ENCODE assay signal across 22 cellular contexts in the genomic region with DNA sequence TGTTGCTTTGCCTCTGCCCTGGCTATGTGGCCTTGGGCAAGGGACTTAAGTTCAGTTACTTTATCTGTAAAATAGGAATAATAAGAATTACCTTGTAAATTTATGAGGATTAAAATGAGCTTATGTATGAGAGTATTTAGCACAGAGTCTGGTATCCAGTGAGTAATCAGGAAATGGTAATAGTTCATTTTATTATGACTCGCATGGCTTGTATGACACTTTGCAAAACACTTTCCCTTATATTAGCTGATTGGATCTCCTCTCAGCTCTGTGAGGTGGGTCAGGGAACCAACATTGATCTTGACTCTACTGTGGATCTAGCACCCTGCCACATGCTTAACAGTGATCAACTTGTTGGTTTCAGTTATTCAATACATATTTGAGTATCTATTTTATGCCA. TPM values are rescaled to one million over a fixed set of nuclear protein-coding genes. Genes with fewer than 3 reads are reported as not detected.
DNase-seq lines count a peak whose midpoint lies in the region; ATAC-seq and TF ChIP-seq lines count a peak whose summit lies in the region.
"Had no signal": no experiment of that assay in that cellular context is flagged by ENCODE, and none has a peak within 500 bp of the region (broad histone marks: within the 10 kb centered on the region; RNA-seq: fewer than 3 reads in every experiment).

No MANE protein-coding gene starts in this region.

- H2AFZ ChIP-seq in mammary epithelial cell (ENCODE audit: low read depth, low read length), result peak overlapping the region; percentile 78
- H2AFZ ChIP-seq: hepatocyte, neural progenitor cell had no signal

- POLR2A ChIA-PET in WTC11 (lab: Charles Lee), result interaction anchor here (2.3 kb wide), 1 partner anchor 8 kb away, joined by 13 read pairs; the partner anchor contains the start of gene CDH3

- peaks cover 5% of the 10 kb centered on the region for H3K79me2 ChIP-seq in mammary epithelial cell (ENCODE audit: insufficient read depth, low read length)
- H3K79me2 ChIP-seq: hepatocyte had no signal

- no TSS peak for BruUV-seq in mammary epithelial cell (replicated peaks; lab: Mats Ljungman, UMichigan)

- H3K4me1 Mint-ChIP-seq in natural killer cell treated with Interleukin-12 subunit alpha and Interleukin-12 subunit beta and Interleukin-15 and Interleukin-18, amount 100 ng/mL, for 72 hours (ENCODE audit: low read depth in 2 of 2), result peaks cover 7 to 8% of the 10 kb centered on the region in 2 donors
- no peaks in the 10 kb centered on the region for H3K4me1 Mint-ChIP-seq in natural killer cell
- peaks cover 13% of the 10 kb centered on the region for H3K4me1 Mint-ChIP-seq in WTC11
- H3K4me1 Mint-ChIP-seq: central memory CD8-positive, alpha-beta T cell had no signal

- ATAC-seq in natural killer cell treated with Interleukin-12 subunit alpha and Interleukin-12 subunit beta and Interleukin-15 and Interleukin-18, amount 100 ng/mL, for 72 hours, result peak; percentile 45 to 59
- ATAC-seq in natural killer cell (no peak), HG02623 (IDR thresholded peaks at IDR 0.05; ENCODE audit: unreplicated experiment) (no peak), WTC11 (no peak), GM18909 (IDR thresholded peaks at IDR 0.05; ENCODE audit: poor library complexity, unreplicated experiment) (no peak)
- ATAC-seq: CD8-positive, alpha-beta T cell had no signal

- H3K4me2 ChIP-seq in mammary epithelial cell (ENCODE audit: insufficient read depth, low read depth, low read length), result peak overlapping the region; percentile 73
- H3K4me2 ChIP-seq: hepatocyte, neural progenitor cell had no signal

- no peak for TF ChIP-seq CTCF in natural killer cell (IDR thresholded peaks at IDR 0.05)
- TF ChIP-seq CTCF in mammary epithelial cell (conservative IDR thresholded peaks at IDR 0.05 in 1 of 2, IDR thresholded peaks at IDR 0.05 in 1 of 2; ENCODE audit: extremely low read depth in 1 of 2, insufficient read depth in 1 of 2, low read depth in 1 of 2, low read length in 2 of 2), result no peak
- TF ChIP-seq CTCF in WTC11 (IDR thresholded peaks at IDR 0.05), result no peak

- no peak for DNase-seq in natural killer cell treated with Interleukin-12 subunit alpha and Interleukin-12 subunit beta and Interleukin-15 and Interleukin-18, amount 100 ng/mL, for 72 hours (ENCODE audit: low spot score)
- DNase-seq in natural killer cell, result no peak
- DNase-seq in mammary epithelial cell, result peak; percentile 62
- peak; percentile 75 for DNase-seq in kidney tubule cell (ENCODE audit: low spot score)
- no peak for DNase-seq in WTC11 (ENCODE audit: low spot score)
- DNase-seq in substantia nigra (lab: John Stamatoyannopoulos, UW), result no peak
- DNase-seq: activated CD8-positive, alpha-beta memory T cell treated with anti-CD3 and anti-CD28 coated beads for 24 hours; amniotic stem cell; CD8-positive, alpha-beta T cell; effector CD4-positive, alpha-beta T cell; NCI-H1930; SIG-M5; stimulated activated CD4-positive, alpha-beta T cell treated with anti-CD3 and anti-CD28 coated beads, Interleukin-15, amount 100 ng/mL, for 24 hours had no signal

- no peaks in the 10 kb centered on the region for H3K9me3 ChIP-seq in mammary epithelial cell (replicated peaks; ENCODE audit: insufficient read depth, low read length)
- H3K9me3 ChIP-seq: HAP-1 had no signal

- no peak overlapping the region for H3K4me3 Mint-ChIP-seq in natural killer cell treated with Interleukin-12 subunit alpha and Interleukin-12 subunit beta and Interleukin-15 and Interleukin-18, amount 100 ng/mL, for 72 hours
- H3K4me3 Mint-ChIP-seq in natural killer cell (no peak overlapping the region), WTC11 (no peak overlapping the region)
- H3K4me3 Mint-ChIP-seq: CD8-positive, alpha-beta T cell; central memory CD8-positive, alpha-beta T cell; neural progenitor cell; stimulated activated naive CD8-positive, alpha-beta T cell treated with anti-CD3 and anti-CD28 coated beads, Interleukin-15, Interleukin-2, amounts not matched to agents 100 ng/mL and 50 ng/mL, for 24 hours had no signal

- dilution Hi-C loops in mammary epithelial cell (cut with HindIII; ENCODE audit: low sequenced_read_pairs), result loop anchor here (5.0 kb wide), 1 partner anchor 40 kb away; no protein-coding TSS in a partner anchor

- intact Hi-C loops in natural killer cell (cut with micrococcal nuclease), result no loop called here
- intact Hi-C loops in mammary epithelial cell (cut with micrococcal nuclease), result loop anchor here (1.0 kb wide), 1 partner anchor 32 kb away; no protein-coding TSS in a partner anchor

- no peak overlapping the region for H3K27ac Mint-ChIP-seq in natural killer cell treated with Interleukin-12 subunit alpha and Interleukin-12 subunit beta and Interleukin-15 and Interleukin-18, amount 100 ng/mL, for 72 hours
- H3K27ac Mint-ChIP-seq in natural killer cell, result no peak overlapping the region
- no peak overlapping the region for H3K27ac Mint-ChIP-seq in WTC11
- H3K27ac Mint-ChIP-seq: CD8-positive, alpha-beta T cell; stimulated activated naive CD8-positive, alpha-beta T cell treated with anti-CD3 and anti-CD28 coated beads, Interleukin-15, Interleukin-2, amounts not matched to agents 100 ng/mL and 50 ng/mL, for 24 hours had no signal

- H3K27ac ChIP-seq in mammary epithelial cell (ENCODE audit: insufficient read depth, low read depth, low read length), result peak overlapping the region; percentile 97
- no peak overlapping the region for H3K27ac ChIP-seq in substantia nigra (ENCODE audit: low read depth, low read length, poor library complexity, severe bottlenecking)
- H3K27ac ChIP-seq: hepatocyte, HL-60, neural progenitor cell, VCaP had no signal

- H3K9me3 Mint-ChIP-seq in natural killer cell treated with Interleukin-12 subunit alpha and Interleukin-12 subunit beta and Interleukin-15 and Interleukin-18, amount 100 ng/mL, for 72 hours, result no peaks in the 10 kb centered on the region
- H3K9me3 Mint-ChIP-seq in natural killer cell, result no peaks in the 10 kb centered on the region
- no peaks in the 10 kb centered on the region for H3K9me3 Mint-ChIP-seq in WTC11
- H3K9me3 Mint-ChIP-seq: CD8-positive, alpha-beta T cell; central memory CD8-positive, alpha-beta T cell; neural progenitor cell; stimulated activated naive CD8-positive, alpha-beta T cell treated with anti-CD3 and anti-CD28 coated beads, Interleukin-15, Interleukin-2, amounts not matched to agents 100 ng/mL and 50 ng/mL, for 24 hours had no signal

- H3K27me3 Mint-ChIP-seq in natural killer cell treated with Interleukin-12 subunit alpha and Interleukin-12 subunit beta and Interleukin-15 and Interleukin-18, amount 100 ng/mL, for 72 hours, result peaks cover 14 to 19% of the 10 kb centered on the region in 2 donors
- peaks cover 0 to 16% of the 10 kb centered on the region in 2 donors for H3K27me3 Mint-ChIP-seq in natural killer cell (ENCODE audit: low read depth in 2 of 2)
- H3K27me3 Mint-ChIP-seq in WTC11 (ENCODE audit: low read depth), result peaks cover 8% of the 10 kb centered on the region; the same call in 1 of the 2 replicates

- in situ Hi-C loops in mammary epithelial cell (cut with MboI; ENCODE audit: low sequenced_read_pairs in 2 of 2), result no loop called here

- peaks cover 32% of the 10 kb centered on the region for H3K4me1 ChIP-seq in mammary epithelial cell (ENCODE audit: insufficient read depth, low read length)
- H3K4me1 ChIP-seq: neural progenitor cell had no signal

- peaks cover 4% of the 10 kb centered on the region for H3K36me3 Mint-ChIP-seq in natural killer cell treated with Interleukin-12 subunit alpha and Interleukin-12 subunit beta and Interleukin-15 and Interleukin-18, amount 100 ng/mL, for 72 hours
- H3K36me3 Mint-ChIP-seq in natural killer cell (no peaks in the 10 kb centered on the region), WTC11 (no peaks in the 10 kb centered on the region)
- H3K36me3 Mint-ChIP-seq: CD8-positive, alpha-beta T cell; neural progenitor cell had no signal

- no peaks in the 10 kb centered on the region for H4K20me1 ChIP-seq in mammary epithelial cell (ENCODE audit: insufficient read depth, low read length)

- H3K4me3 ChIP-seq in mammary epithelial cell (replicated peaks in 1 of 3; ENCODE audit: insufficient read depth in 1 of 3, low read depth in 2 of 3, low read length in 3 of 3), result peak overlapping the region in 1 of 3 experiments; percentile 32
- H3K4me3 ChIP-seq: HAP-1, hepatocyte, neural progenitor cell had no signal

- CTCF ChIA-PET in mammary epithelial cell (lab: Charles Lee; ENCODE audit: low non-redundant PET) (interaction anchor here (1.4 kb wide), 1 partner anchor 46 kb away, joined by 4 read pairs; no protein-coding TSS in a partner anchor), WTC11 (lab: Charles Lee) (interaction anchor here (2.3 kb wide), 1 partner anchor 46 kb away, joined by 6 read pairs; no protein-coding TSS in a partner anchor)

- H3K9ac ChIP-seq in mammary epithelial cell (ENCODE audit: insufficient read depth, low read length), result peak overlapping the region; percentile 93
- H3K9ac ChIP-seq: neural progenitor cell had no signal

- H3K27me3 ChIP-seq in mammary epithelial cell (ENCODE audit: insufficient read depth, low read length), result no peaks in the 10 kb centered on the region
- H3K27me3 ChIP-seq: hepatocyte had no signal

- 7% methylated on average over 1 of the region's 1 CpG for WGBS in mammary epithelial cell (ENCODE audit: low coverage, missing lambda C conversion rate)

- H3K36me3 ChIP-seq in mammary epithelial cell (ENCODE audit: insufficient read depth, low read length), result no peaks in the 10 kb centered on the region
- H3K36me3 ChIP-seq: HAP-1, neural progenitor cell had no signal

TF ChIP-seq in WTC11, 78 proteins besides CTCF, POLR2A, EP300 and RAD21 (continues in another document):
- no peak for TF ChIP-seq ZNF121 (CRISPR knock-in tag; IDR thresholded peaks at IDR 0.05)
- TF ChIP-seq, protein P1, sequence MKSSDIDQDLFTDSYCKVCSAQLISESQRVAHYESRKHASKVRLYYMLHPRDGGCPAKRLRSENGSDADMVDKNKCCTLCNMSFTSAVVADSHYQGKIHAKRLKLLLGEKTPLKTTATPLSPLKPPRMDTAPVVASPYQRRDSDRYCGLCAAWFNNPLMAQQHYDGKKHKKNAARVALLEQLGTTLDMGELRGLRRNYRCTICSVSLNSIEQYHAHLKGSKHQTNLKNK (CRISPR knock-in tag; IDR thresholded peaks at IDR 0.05), result no peak
- TF ChIP-seq NFATC4 (CRISPR knock-in tag; IDR thresholded peaks at IDR 0.05), result no peak

RNA-seq across cellular contexts. Expression of gene CDH3, which starts 8.3 kb away (rescaled TPM):
- 1 to 10 TPM in 1 of 2 donors, under 1 TPM in 1; 0.88 to 2.3 TPM for total RNA-seq in natural killer cell treated with Interleukin-12 subunit alpha and Interleukin-12 subunit beta and Interleukin-15 and Interleukin-18, amount 100 ng/mL, for 72 hours
- total RNA-seq in natural killer cell (under 1 TPM in 2 of 3 donors, not detected in 1; 0.79 to 0.92 TPM), mammary epithelial cell (100 to 1,000 TPM; 628 to 995 TPM), WTC11 (2021) (128 to 142 TPM (median 136 TPM) in 3 replicates)
- 560 TPM for polyA plus RNA-seq in mammary epithelial cell
- polyA minus RNA-seq in mammary epithelial cell, result 703 TPM

Comparison
In these comparisons a context has a peak if more than half of its experiments do, and no peak if none do; other contexts are left out.
1. ATAC-seq: peak in natural killer cell treated with Interleukin-12 subunit alpha and Interleukin-12 subunit beta and Interleukin-15 and Interleukin-18, amount 100 ng/mL, for 72 hours (2 of 2); none in natural killer cell (0 of 3), HG02623 (single experiment), WTC11 (single experiment) and GM18909 (single experiment).
2. DNase-seq: peak in mammary epithelial cell (single experiment) and kidney tubule cell (single experiment); none in natural killer cell treated with Interleukin-12 subunit alpha and Interleukin-12 subunit beta and Interleukin-15 and Interleukin-18, amount 100 ng/mL, for 72 hours (single experiment), natural killer cell (single experiment), WTC11 (single experiment) and substantia nigra (0 of 49).
3. RNA of gene CDH3, which starts 8.3 kb away (total RNA-seq): 628 to 995 TPM in mammary epithelial cell and 128 to 142 TPM in WTC11; 0.88 to 2.3 TPM in natural killer cell treated with Interleukin-12 subunit alpha and Interleukin-12 subunit beta and Interleukin-15 and Interleukin-18, amount 100 ng/mL, for 72 hours and 0.79 to 0.92 TPM in natural killer cell; every median in the first group is over 10 times any median in the second.